2 cellular contexts compared by ENCODE assay signal in genomic region chr1:173960625-173961024, GRCh38.
TF ChIP-seq lines count a peak whose summit lies in the region.

No MANE protein-coding gene starts in this region.

TF ChIP-seq in HCT116, 20 proteins besides CTCF, POLR2A, EP300 and RAD21:
- no peak for TF ChIP-seq EZH2phosphoT487 (IDR thresholded peaks at IDR 0.05; ENCODE audit: borderline replicate concordance)
- TF ChIP-seq ZBTB33 (IDR thresholded peaks at IDR 0.05; ENCODE audit: extremely low read depth, insufficient replicate concordance, low read length): no peak
- TF ChIP-seq TCF7L2 (IDR thresholded peaks at IDR 0.05; ENCODE audit: borderline replicate concordance, extremely low read depth, insufficient read depth, insufficient read length): no peak

TF ChIP-seq in HepG2, 621 proteins besides CTCF, POLR2A, EP300 and RAD21:
- TF ChIP-seq CHD2 (IDR thresholded peaks at IDR 0.05; ENCODE audit: low read depth, low read length): no peak
- TF ChIP-seq MAFK (conservative IDR thresholded peaks at IDR 0.05 in 1 of 2, IDR thresholded peaks at IDR 0.05 in 1 of 2; ENCODE audit: low read length in 2 of 2): peak; percentile 32 to 54; a peak in 3 of 4 replicates
TF ChIP-seq in HepG2: peak in this region for 1.
